Comparison of ENCODE assay signal across 17 cellular contexts in genomic region chr5:41347569-41347968, GRCh38.
A peak's percentile ranks its signal among the peaks of the same experiment; 100 is the strongest.
DNase-seq lines count a peak whose midpoint lies in the region; ATAC-seq, FAIRE-seq and TF ChIP-seq lines count a peak whose summit lies in the region.
"Had no signal": no experiment of that assay in that cellular context is flagged by ENCODE, and none has a peak within 500 bp of the region (broad histone marks: within the 10 kb centered on the region; RNA-seq: fewer than 3 reads in every experiment).

No MANE protein-coding gene starts in this region.

- in situ Hi-C loops in IMR-90 (cut with MboI; ENCODE audit: low sequenced_read_pairs) = loop anchor here (10.0 kb wide), 1 partner anchor 443 kb away; the partner anchor contains the start of gene C7

- H3K36me3 ChIP-seq in left ventricle myocardium inferior = no peaks in the 10 kb centered on the region
- no peaks in the 10 kb centered on the region for H3K36me3 ChIP-seq in heart left ventricle
- no peaks in the 10 kb centered on the region for H3K36me3 ChIP-seq in IMR-90 (ENCODE audit: control insufficient read depth, insufficient read depth, low read length)
- no peaks in the 10 kb centered on the region for H3K36me3 ChIP-seq in H1 (ENCODE audit: control insufficient read depth in 2 of 4, insufficient read depth in 4 of 4, low read length in 3 of 4)
- no peaks in the 10 kb centered on the region for H3K36me3 ChIP-seq in small intestine (ENCODE audit: control insufficient read depth in 2 of 2, insufficient read depth in 2 of 2, low read length in 2 of 2)
- no peaks in the 10 kb centered on the region for H3K36me3 ChIP-seq in mesenchymal stem cell (ENCODE audit: control insufficient read depth in 1 of 2, insufficient read depth in 2 of 2, low read depth in 1 of 2, low read length in 2 of 2)

- dilution Hi-C loops in IMR-90 (cut with HindIII; ENCODE audit: low sequenced_read_pairs, unreplicated experiment) = no loop called here

- DNase-seq in left ventricle myocardium inferior (no peak), heart left ventricle (no peak), IMR-90 (no peak), H1 (ENCODE audit: low read depth in 1 of 2, low spot score in 2 of 2) (no peak), small intestine (peak; percentile 4), hypothalamus (lab: John Stamatoyannopoulos, UW) (no peak), mesenchymal stem cell (no peak)
- DNase-seq: ACHN, AML-193, DND-41, KBM-7, NCI-H1417 treated with DMSO at 0.1 percent for 48 hours, NCI-H187 treated with DMSO at 0.1 percent for 48 hours, NCI-H226, NCI-H524 had no signal

- no peaks in the 10 kb centered on the region for H4K20me1 ChIP-seq in IMR-90 (ENCODE audit: insufficient read depth, low read length)
- H4K20me1 ChIP-seq in H1 (replicated peaks in 1 of 2; ENCODE audit: control insufficient read depth in 1 of 2, insufficient read depth in 2 of 2, low read length in 2 of 2) = no peaks in the 10 kb centered on the region

- no peak overlapping the region for H3K14ac ChIP-seq in IMR-90 (replicated peaks; ENCODE audit: low read depth, low read length)
- H3K14ac ChIP-seq in H1 (ENCODE audit: insufficient read length) = no peak overlapping the region
- H3K14ac ChIP-seq in mesenchymal stem cell (ENCODE audit: low read length in 2 of 2) = no peak overlapping the region

- H3K18ac ChIP-seq in IMR-90 (ENCODE audit: low read depth, low read length) = no peak overlapping the region
- H3K18ac ChIP-seq in H1 (ENCODE audit: extremely low read depth, low read length) = no peak overlapping the region
- H3K18ac ChIP-seq in mesenchymal stem cell (ENCODE audit: low read depth in 1 of 2, low read length in 2 of 2) = no peak overlapping the region

- peaks cover 64% of the 10 kb centered on the region for H3K4me1 ChIP-seq in left ventricle myocardium inferior
- peaks cover 0 to 60% (median 19%) of the 10 kb centered on the region in 12 donors for H3K4me1 ChIP-seq in heart left ventricle
- H3K4me1 ChIP-seq in IMR-90 (ENCODE audit: control insufficient read depth, insufficient read depth, low read length) = no peaks in the 10 kb centered on the region
- H3K4me1 ChIP-seq in H1 (replicated peaks in 1 of 4; ENCODE audit: control insufficient read depth in 3 of 4, insufficient read depth in 4 of 4, low read length in 3 of 4) = no peaks in the 10 kb centered on the region
- H3K4me1 ChIP-seq in small intestine (ENCODE audit: control insufficient read depth in 2 of 2, insufficient read depth in 1 of 2, low read depth in 1 of 2, low read length in 1 of 2) = no peaks in the 10 kb centered on the region
- no peaks in the 10 kb centered on the region for H3K4me1 ChIP-seq in mesenchymal stem cell (ENCODE audit: control insufficient read depth, insufficient read depth, low read depth, low read length)

- FAIRE-seq in H1 (lab: Jason Lieb, UNC) (no peak), small intestine (lab: Jason Lieb, UNC) (no peak)
- FAIRE-seq: G401.6 had no signal

- no peak for ATAC-seq in heart left ventricle
- ATAC-seq in IMR-90 (ENCODE audit: low read depth) = no peak
- ATAC-seq in GM21526 (IDR thresholded peaks at IDR 0.05; ENCODE audit: low FRiP score, unreplicated experiment) = no peak

- H3K27ac ChIP-seq in left ventricle myocardium inferior (replicated peaks) (peak overlapping the region; percentile 7), heart left ventricle (no peak overlapping the region), IMR-90 (ENCODE audit: insufficient read depth, low read length) (no peak overlapping the region), H1 (ENCODE audit: low read depth, low read length) (no peak overlapping the region), small intestine (ENCODE audit: low read depth in 1 of 2, low read length in 1 of 2) (no peak overlapping the region), mesenchymal stem cell (ENCODE audit: low read length, poor library complexity, severe bottlenecking) (no peak overlapping the region)

- H2AK9ac ChIP-seq in IMR-90 (replicated peaks; ENCODE audit: low read depth, low read length, poor library complexity) = no peak overlapping the region

- BruUV-seq in IMR-90 (replicated peaks; lab: Mats Ljungman, UMichigan) = no TSS peak

- 85 to 92% (median 89%) methylated on average over 1 of the region's 1 CpG for whole genome bisulfite sequencing in heart left ventricle, 4 donors
- WGBS in IMR-90 (ENCODE audit: extremely low coverage in 2 of 2, insufficient read length in 1 of 2), 2 experiments = no CpG with 5 or more reads among the region's 1 CpG
- 79% methylated on average over 1 of the region's 1 CpG; no CpG with 5 or more reads in 1 of the 2 experiments for WGBS in H1 (ENCODE audit: extremely low coverage in 1 of 2, insufficient coverage in 1 of 2, insufficient read length in 1 of 2, insufficient replicate concordance in 2 of 2, low coverage in 1 of 2, low lambda C conversion rate in 2 of 2, missing lambda C conversion rate in 1 of 2), 2 experiments
- WGBS in small intestine, 3 donors = 72 to 89% (median 88%) methylated on average over 1 of the region's 1 CpG
- 40% methylated on average over 1 of the region's 1 CpG for WGBS in mesenchymal stem cell

- no peak overlapping the region for H2BK20ac ChIP-seq in IMR-90 (ENCODE audit: low read depth, low read length)
- no peak overlapping the region for H2BK20ac ChIP-seq in H1 (ENCODE audit: low read length)

- TF ChIP-seq CTCF in left ventricle myocardium inferior (IDR thresholded peaks at IDR 0.05; ENCODE audit: borderline replicate concordance) (no peak), heart left ventricle (IDR thresholded peaks at IDR 0.05) (no peak), IMR-90 (conservative IDR thresholded peaks at IDR 0.05; ENCODE audit: low read depth, low read length) (0 out of 2 replicates have a peak, but pooled peaks have one; percentile 12), H1 (IDR thresholded peaks at IDR 0.05; ENCODE audit: control extremely low read depth in 1 of 3, insufficient read depth in 1 of 3, low read depth in 1 of 3, low read length in 3 of 3) (peak in 1 of 3 experiments; percentile 22; a peak in 2 of 4 replicates)

- H4K91ac ChIP-seq in IMR-90 (ENCODE audit: insufficient read depth, low read depth, low read length) (no peak overlapping the region), H1 (replicated peaks; ENCODE audit: insufficient read length, low read length) (no peak overlapping the region), mesenchymal stem cell (ENCODE audit: low read length) (no peak overlapping the region)

- H3K4me3 ChIP-seq in left ventricle myocardium inferior = no peak overlapping the region
- no peak overlapping the region for H3K4me3 ChIP-seq in heart left ventricle
- no peak overlapping the region for H3K4me3 ChIP-seq in IMR-90 (ENCODE audit: insufficient read depth, low read depth, low read length)
- H3K4me3 ChIP-seq in H1 (ENCODE audit: extremely low read depth in 1 of 4, insufficient read depth in 2 of 4, low read depth in 3 of 4, low read length in 4 of 4) = no peak overlapping the region
- H3K4me3 ChIP-seq in small intestine (ENCODE audit: low read depth in 1 of 2, low read length in 2 of 2) = no peak overlapping the region
- H3K4me3 ChIP-seq in mesenchymal stem cell (ENCODE audit: insufficient read depth in 1 of 2, low read depth in 1 of 2, low read length in 2 of 2) = no peak overlapping the region

- TF ChIP-seq RAD21 in IMR-90 (IDR thresholded peaks at IDR 0.05; ENCODE audit: low read length) (no peak), H1 (IDR thresholded peaks at IDR 0.05 in 1 of 2, conservative IDR thresholded peaks at IDR 0.05 in 1 of 2; ENCODE audit: low read depth in 2 of 2, low read length in 2 of 2) (peak; percentile 43 to 46)

- H2AFZ ChIP-seq in IMR-90 (replicated peaks; ENCODE audit: low read length, poor library complexity) (no peak overlapping the region), H1 (ENCODE audit: low read length) (no peak overlapping the region), mesenchymal stem cell (ENCODE audit: low read depth, low read length) (no peak overlapping the region)

- H3K9me3 ChIP-seq in left ventricle myocardium inferior (replicated peaks) (no peaks in the 10 kb centered on the region), heart left ventricle (no peaks in the 10 kb centered on the region), IMR-90 (ENCODE audit: control insufficient read depth, insufficient read depth, low read length) (no peaks in the 10 kb centered on the region), H1 (ENCODE audit: insufficient read depth in 2 of 2, low read depth in 1 of 2, low read length in 1 of 2) (no peaks in the 10 kb centered on the region), small intestine (ENCODE audit: control insufficient read depth, low read depth) (no peaks in the 10 kb centered on the region), mesenchymal stem cell (ENCODE audit: control insufficient read depth, low read length) (no peaks in the 10 kb centered on the region)

- no peak overlapping the region for H3K56ac ChIP-seq in IMR-90 (ENCODE audit: extremely low read depth, insufficient read depth, low read length)
- H3K56ac ChIP-seq in H1 (replicated peaks; ENCODE audit: insufficient read length, low read depth, low read length) = no peak overlapping the region

- H4K5ac ChIP-seq in IMR-90 (ENCODE audit: low read depth, low read length) (no peak overlapping the region), H1 (ENCODE audit: insufficient read length, low read depth, low read length) (no peak overlapping the region)

- H2BK120ac ChIP-seq in IMR-90 (ENCODE audit: low read depth, low read length) = no peak overlapping the region
- H2BK120ac ChIP-seq in H1 (replicated peaks; ENCODE audit: low read depth, low read length) = no peak overlapping the region
- H2BK120ac ChIP-seq in mesenchymal stem cell (ENCODE audit: low read depth, low read length) = no peak overlapping the region

- no peaks in the 10 kb centered on the region for H3K27me3 ChIP-seq in left ventricle myocardium inferior (ENCODE audit: low read depth)
- H3K27me3 ChIP-seq in heart left ventricle = no peaks in the 10 kb centered on the region
- no peaks in the 10 kb centered on the region for H3K27me3 ChIP-seq in IMR-90 (ENCODE audit: control insufficient read depth, insufficient read depth, low read length)
- H3K27me3 ChIP-seq in H1 (replicated peaks in 1 of 4; ENCODE audit: control insufficient read depth in 3 of 4, extremely low read depth in 1 of 4, insufficient read depth in 3 of 4, low read length in 3 of 4) = no peaks in the 10 kb centered on the region
- no peaks in the 10 kb centered on the region for H3K27me3 ChIP-seq in small intestine (ENCODE audit: control insufficient read depth in 2 of 2, insufficient read depth in 2 of 2, low read length in 2 of 2)
- H3K27me3 ChIP-seq in mesenchymal stem cell (ENCODE audit: control insufficient read depth in 1 of 2, insufficient read depth in 1 of 2, low read length in 2 of 2) = no peaks in the 10 kb centered on the region

- CTCF ChIA-PET in IMR-90 (lab: Yijun Ruan, JAX) (interaction anchor here (0.6 to 1.5 kb wide), 5 partner anchors 10 to 443 kb away, joined by 3 to 6 read pairs (median 3); no protein-coding TSS in a partner anchor), H1 (lab: Charles Lee; ENCODE audit: partially characterized antibody) (interaction anchor here (0.5 to 2.5 kb wide), 20 partner anchors 10 to 439 kb away, joined by 3 to 12 read pairs (median 4); no protein-coding TSS in a partner anchor)

- no peaks in the 10 kb centered on the region for H3K9me1 ChIP-seq in IMR-90 (ENCODE audit: insufficient read depth, low read length)

- intact Hi-C loops in left ventricle myocardium inferior (cut with micrococcal nuclease) = no loop called here
- intact Hi-C loops in heart left ventricle (cut with DNase I) = loop anchor here in 3 of 10 donors (10.0 kb wide), 1 partner anchor 443 kb away; the partner anchor contains the start of gene C7 (in 3 of the 3)
- intact Hi-C loops in IMR-90 (cut with micrococcal nuclease) = loop anchor here (2.0 kb wide), 2 partner anchors 77 to 443 kb away; no protein-coding TSS in a partner anchor

- TF ChIP-seq POLR2A in heart left ventricle (IDR thresholded peaks at IDR 0.05) (no peak), IMR-90 (IDR thresholded peaks at IDR 0.05; ENCODE audit: low read depth, low read length) (no peak), H1 (IDR thresholded peaks at IDR 0.05; ENCODE audit: control extremely low read depth in 1 of 2, low read depth in 2 of 2, low read length in 2 of 2) (no peak)

- H3K79me2 ChIP-seq in H1 (ENCODE audit: control insufficient read depth in 1 of 2, insufficient read depth in 2 of 2, low read length in 2 of 2) = no peaks in the 10 kb centered on the region

- H3K4ac ChIP-seq in IMR-90 (ENCODE audit: low read depth, low read length) = no peak overlapping the region
- H3K4ac ChIP-seq in H1 (replicated peaks; ENCODE audit: insufficient read length, low read depth, low read length) = no peak overlapping the region
- no peak overlapping the region for H3K4ac ChIP-seq in mesenchymal stem cell (ENCODE audit: low read depth in 1 of 2, low read length in 2 of 2)

- H3K9ac ChIP-seq in IMR-90 (ENCODE audit: low read depth, low read length) = no peak overlapping the region
- H3K9ac ChIP-seq in H1 (replicated peaks in 1 of 4; ENCODE audit: extremely low read depth in 1 of 4, low read depth in 3 of 4, low read length in 3 of 4) = no peak overlapping the region
- no peak overlapping the region for H3K9ac ChIP-seq in mesenchymal stem cell (ENCODE audit: low read length)

- TF ChIP-seq EP300 in H1 (IDR thresholded peaks at IDR 0.05; ENCODE audit: borderline replicate concordance in 1 of 2, low read depth in 2 of 2, low read length in 2 of 2) = no peak

- no peak overlapping the region for H4K8ac ChIP-seq in IMR-90 (ENCODE audit: low read depth in 2 of 2, low read length in 2 of 2)
- H4K8ac ChIP-seq in H1 (ENCODE audit: extremely low read depth, insufficient read depth, low read length) = no peak overlapping the region
- H4K8ac ChIP-seq in mesenchymal stem cell (ENCODE audit: low read length) = no peak overlapping the region

- POLR2A ChIA-PET in IMR-90 (lab: Charles Lee; ENCODE audit: unreplicated experiment) = no interaction called here
- POLR2A ChIA-PET in H1 (lab: Charles Lee; ENCODE audit: partially characterized antibody) = no interaction called here

- H2BK5ac ChIP-seq in IMR-90 (ENCODE audit: low read depth, low read length, poor library complexity, severe bottlenecking) = no peak overlapping the region
- no peak overlapping the region for H2BK5ac ChIP-seq in H1 (ENCODE audit: low read depth, low read length)
- H2BK5ac ChIP-seq in mesenchymal stem cell (ENCODE audit: low read depth, low read length, poor library complexity, severe bottlenecking) = no peak overlapping the region

- H2AK5ac ChIP-seq in IMR-90 (ENCODE audit: low read depth, low read length) (no peak overlapping the region), H1 (ENCODE audit: low read depth, low read length) (no peak overlapping the region), mesenchymal stem cell (ENCODE audit: low read length, severe bottlenecking) (no peak overlapping the region)

- no peaks in the 10 kb centered on the region for H3K23me2 ChIP-seq in H1 (ENCODE audit: low read depth, low read length)

- H2BK15ac ChIP-seq in IMR-90 (ENCODE audit: low read depth, low read length) (no peak overlapping the region), H1 (ENCODE audit: low read length) (no peak overlapping the region), mesenchymal stem cell (ENCODE audit: low read depth, poor library complexity, severe bottlenecking) (no peak overlapping the region)

- H3K79me1 ChIP-seq in IMR-90 (ENCODE audit: low read depth in 1 of 2, low read length in 2 of 2) (no peaks in the 10 kb centered on the region), H1 (ENCODE audit: low read depth, low read length) (no peaks in the 10 kb centered on the region), mesenchymal stem cell (replicated peaks; ENCODE audit: low read length, poor library complexity, severe bottlenecking) (no peaks in the 10 kb centered on the region)

- H3K4me2 ChIP-seq in IMR-90 (ENCODE audit: low read depth, low read length) = no peak overlapping the region
- H3K4me2 ChIP-seq in H1 (ENCODE audit: insufficient read depth in 1 of 2, low read depth in 2 of 2, low read length in 2 of 2) = no peak overlapping the region
- no peak overlapping the region for H3K4me2 ChIP-seq in mesenchymal stem cell (ENCODE audit: low read length, poor library complexity, severe bottlenecking)

- no peak overlapping the region for H2BK12ac ChIP-seq in H1 (ENCODE audit: low read depth, low read length)
- H2BK12ac ChIP-seq in mesenchymal stem cell (ENCODE audit: low read length in 2 of 2) = no peak overlapping the region

- no peak overlapping the region for H3K23ac ChIP-seq in IMR-90 (ENCODE audit: low read depth, low read length)
- H3K23ac ChIP-seq in H1 (ENCODE audit: insufficient read length) = no peak overlapping the region
- no peak overlapping the region for H3K23ac ChIP-seq in mesenchymal stem cell (ENCODE audit: low read length in 2 of 2)
